14 cellular contexts compared by ENCODE assay signal in genomic region chr3:155420869-155421486, GRCh38.
DNase-seq lines count a peak whose midpoint lies in the region; ATAC-seq and TF ChIP-seq lines count a peak whose summit lies in the region.
"Had no signal": no experiment of that assay in that cellular context is flagged by ENCODE, and none has a peak within 500 bp of the region (broad histone marks: within the 10 kb centered on the region; RNA-seq: fewer than 3 reads in every experiment).

No MANE protein-coding gene starts in this region.

- 0 out of 2 replicates have a peak, but pooled peaks cover 3% of the 10 kb centered on the region for H3K36me3 ChIP-seq in GM23338 (ENCODE audit: insufficient read depth)
- H3K36me3 ChIP-seq: SJCRH30 had no signal

- H3K9me3 Mint-ChIP-seq in GM23338 (peaks cover 5% of the 10 kb centered on the region; the same call in 2 of the 3 replicates), endothelial cell (ENCODE audit: unreplicated experiment) (peaks cover 5% of the 10 kb centered on the region), osteocyte (ENCODE audit: unreplicated experiment) (no peaks in the 10 kb centered on the region)

- no peak overlapping the region for H3K27ac ChIP-seq in GM23338 (ENCODE audit: low read depth)
- H3K27ac ChIP-seq: SJCRH30 had no signal

- no peaks in the 10 kb centered on the region for H3K27me3 Mint-ChIP-seq in GM23338 (ENCODE audit: insufficient read depth, low read depth, poor library complexity)
- H3K27me3 Mint-ChIP-seq in endothelial cell (ENCODE audit: unreplicated experiment): no peaks in the 10 kb centered on the region
- no peaks in the 10 kb centered on the region for H3K27me3 Mint-ChIP-seq in osteocyte (ENCODE audit: unreplicated experiment)

- DNase-seq in GM23338 (ENCODE audit: low spot score) (peak; percentile 48), NCI-H1694 (lab: John Stamatoyannopoulos, UW) (peak; percentile 7), endothelial cell (ENCODE audit: low spot score) (peak; percentile 20), osteocyte (ENCODE audit: extremely low spot score, unreplicated experiment) (no peak), NCI-H2029 treated with DMSO at 0.1 percent for 48 hours (lab: John Stamatoyannopoulos, UW) (no peak)
- DNase-seq: glutamatergic neuron; NCI-H187 treated with DMSO at 0.1 percent for 48 hours; OCI-M1; SJCRH30; stimulated activated CD4-positive, alpha-beta T cell treated with anti-CD3 and anti-CD28 coated beads, Interleukin-4, amount 100 ng/mL, for 1 hour had no signal

- H3K27me3 ChIP-seq in GM23338 (ENCODE audit: insufficient read depth): no peaks in the 10 kb centered on the region
- H3K27me3 ChIP-seq: SJCRH30 had no signal

- H3F3A ChIP-seq in GM23338 (replicated peaks; ENCODE audit: low read depth): no peaks in the 10 kb centered on the region

- no peaks in the 10 kb centered on the region for H3K79me2 ChIP-seq in GM23338 (replicated peaks; ENCODE audit: insufficient read depth)

- H3K27ac Mint-ChIP-seq in GM23338 (no peak overlapping the region), endothelial cell (ENCODE audit: unreplicated experiment) (no peak overlapping the region), osteocyte (ENCODE audit: unreplicated experiment) (peak overlapping the region; percentile 40)
- H3K27ac Mint-ChIP-seq: activated T-helper 17 cell treated with anti-CD3 and anti-CD28 coated beads, Interleukin-2, amount 50 U/mL, for 72 hours had no signal

- peaks cover 37% of the 10 kb centered on the region for H3K4me1 ChIP-seq in GM23338 (ENCODE audit: insufficient read depth)

- H4K20me1 ChIP-seq in GM23338 (replicated peaks; ENCODE audit: insufficient read depth): no peaks in the 10 kb centered on the region

- H3K9me2 ChIP-seq in GM23338 (ENCODE audit: insufficient read depth): peaks cover 5% of the 10 kb centered on the region

- TF ChIP-seq CTCF in GM23338 (conservative IDR thresholded peaks at IDR 0.05; ENCODE audit: low read depth in 2 of 2) (peak; percentile 48 to 62), endothelial cell (IDR thresholded peaks at IDR 0.05; ENCODE audit: unreplicated experiment) (no peak), osteocyte (IDR thresholded peaks at IDR 0.05) (peak; percentile 17)

- no peak overlapping the region for H2AFZ ChIP-seq in GM23338

- H3K4me2 ChIP-seq in GM23338: peak overlapping the region; percentile 33

- ATAC-seq in GM23338: peak; percentile 84
- ATAC-seq in HG03457 (IDR thresholded peaks at IDR 0.05; ENCODE audit: unreplicated experiment): no peak
- ATAC-seq in HG02763 (IDR thresholded peaks at IDR 0.05; ENCODE audit: unreplicated experiment): no peak
- ATAC-seq: activated T-helper 17 cell treated with anti-CD3 and anti-CD28 coated beads, Interleukin-2, amount 50 U/mL, for 72 hours had no signal

- peaks cover under 1% of the 10 kb centered on the region; the same call in 1 of the 3 replicates for H3K36me3 Mint-ChIP-seq in GM23338 (ENCODE audit: low read depth)
- H3K36me3 Mint-ChIP-seq in endothelial cell (ENCODE audit: low read depth, unreplicated experiment): no peaks in the 10 kb centered on the region
- no peaks in the 10 kb centered on the region for H3K36me3 Mint-ChIP-seq in osteocyte (ENCODE audit: unreplicated experiment)

- no peak overlapping the region for H3K4me3 Mint-ChIP-seq in GM23338
- no peak overlapping the region for H3K4me3 Mint-ChIP-seq in endothelial cell (ENCODE audit: unreplicated experiment)
- no peak overlapping the region for H3K4me3 Mint-ChIP-seq in osteocyte (ENCODE audit: unreplicated experiment)
- H3K4me3 Mint-ChIP-seq: activated T-helper 17 cell treated with anti-CD3 and anti-CD28 coated beads, Interleukin-2, amount 50 U/mL, for 72 hours had no signal

- H3K4me1 Mint-ChIP-seq in GM23338 (peaks cover 31% of the 10 kb centered on the region), endothelial cell (ENCODE audit: unreplicated experiment) (peaks cover 10% of the 10 kb centered on the region), osteocyte (ENCODE audit: unreplicated experiment) (peaks cover 11% of the 10 kb centered on the region)
- H3K4me1 Mint-ChIP-seq: activated T-helper 17 cell treated with anti-CD3 and anti-CD28 coated beads, Interleukin-2, amount 50 U/mL, for 72 hours had no signal

- no peak overlapping the region for H3K4me3 ChIP-seq in GM23338
- H3K4me3 ChIP-seq: lung, SJCRH30 had no signal

TF ChIP-seq in GM23338, 12 proteins besides CTCF, POLR2A, EP300 and RAD21 (continues in another document):
- no peak for TF ChIP-seq ZNF114 (CRISPR knock-in tag; IDR thresholded peaks at IDR 0.05)
- TF ChIP-seq EZH2 (IDR thresholded peaks at IDR 0.05; ENCODE audit: low read depth, unreplicated experiment): no peak
- TF ChIP-seq ZNF331 (CRISPR knock-in tag; IDR thresholded peaks at IDR 0.05; ENCODE audit: low read depth): no peak
- TF ChIP-seq EZH2phosphoT487 (IDR thresholded peaks at IDR 0.05; ENCODE audit: unreplicated experiment): no peak
- no peak for TF ChIP-seq REST (IDR thresholded peaks at IDR 0.05; ENCODE audit: unreplicated experiment)

Comparison
In these comparisons a context has a peak if more than half of its experiments do, and no peak if none do; other contexts are left out.
1. DNase-seq: peak in GM23338 (single experiment), NCI-H1694 (single experiment) and endothelial cell (single experiment); none in osteocyte (single experiment) and NCI-H2029 treated with DMSO at 0.1 percent for 48 hours (single experiment).